Comparison of ENCODE assay signal across 19 cellular contexts in genomic region chr2:56713161-56713676, GRCh38.
DNase-seq lines count a peak whose midpoint lies in the region; ATAC-seq and TF ChIP-seq lines count a peak whose summit lies in the region.
"Had no signal": no experiment of that assay in that cellular context is flagged by ENCODE, and none has a peak within 500 bp of the region (broad histone marks: within the 10 kb centered on the region; RNA-seq: fewer than 3 reads in every experiment).

No MANE protein-coding gene starts in this region.

- CTCF ChIA-PET in A673 (lab: Charles Lee): no interaction called here
- CTCF ChIA-PET in activated CD4-positive, alpha-beta T cell treated with anti-CD3 and anti-CD28 coated beads, Interleukin-2, amount 10 ng/mL, durations not matched to agents 7 days and 5 days (lab: Charles Lee): no interaction called here

- H3K4me3 ChIP-seq in A673 (ENCODE audit: low read depth, low read length, poor library complexity, severe bottlenecking) (no peak overlapping the region), adipocyte (ENCODE audit: low read length) (peak overlapping the region; percentile 54)
- H3K4me3 ChIP-seq: coronary artery, spleen, stomach had no signal

- H3K36me3 ChIP-seq in A673 (ENCODE audit: insufficient read depth, low read length, poor library complexity, severe bottlenecking): no peaks in the 10 kb centered on the region
- H3K36me3 ChIP-seq in adipocyte (ENCODE audit: control insufficient read depth, insufficient read depth, low read length, severe bottlenecking): no peaks in the 10 kb centered on the region
- H3K36me3 ChIP-seq: spleen, stomach had no signal

- H3K4me3 Mint-ChIP-seq in activated CD4-positive, alpha-beta T cell treated with anti-CD3 and anti-CD28 coated beads, Interleukin-2, amount 10 ng/mL, durations not matched to agents 7 days and 5 days: no peak overlapping the region
- H3K4me3 Mint-ChIP-seq: activated naive CD8-positive, alpha-beta T cell treated with anti-CD3 and anti-CD28 coated beads, Interleukin-2, amount 10 ng/mL, durations not matched to agents 7 days and 5 days had no signal

- H3K27ac ChIP-seq in A673 (ENCODE audit: low read depth, low read length, poor library complexity, severe bottlenecking): no peak overlapping the region
- H3K27ac ChIP-seq: coronary artery, spleen, stomach had no signal

- H3K27ac Mint-ChIP-seq in activated CD4-positive, alpha-beta T cell treated with anti-CD3 and anti-CD28 coated beads, Interleukin-2, amount 10 ng/mL, durations not matched to agents 7 days and 5 days: no peak overlapping the region
- H3K27ac Mint-ChIP-seq: activated naive CD8-positive, alpha-beta T cell treated with anti-CD3 and anti-CD28 coated beads, Interleukin-2, amount 10 ng/mL, durations not matched to agents 7 days and 5 days had no signal

- POLR2A ChIA-PET in A673 (lab: Charles Lee; ENCODE audit: low non-redundant PET): interaction anchor here (0.7 kb wide), 1 partner anchor 1790 kb away, joined by 8 read pairs; no protein-coding TSS in a partner anchor
- POLR2A ChIA-PET in activated CD4-positive, alpha-beta T cell treated with anti-CD3 and anti-CD28 coated beads, Interleukin-2, amount 10 ng/mL, durations not matched to agents 7 days and 5 days (lab: Charles Lee): no interaction called here

- no TSS peak for BruUV-seq in A673 (replicated peaks; lab: Mats Ljungman, UMichigan)

- DNase-seq in A673 (ENCODE audit: low spot score): peak; percentile 76
- peak; percentile 84 for DNase-seq in GM04504 (ENCODE audit: low read depth)
- peak; percentile 87 for DNase-seq in adipocyte (ENCODE audit: low read depth)
- DNase-seq in hepatic stellate cell (ENCODE audit: low spot score): peak; percentile 11
- no peak for DNase-seq in activated CD4-positive, alpha-beta T cell treated with anti-CD3 and anti-CD28 coated beads, Interleukin-2, amount 10 ng/mL, durations not matched to agents 7 days and 5 days
- no peak for DNase-seq in GDM1 (lab: John Stamatoyannopoulos, UW)
- DNase-seq in KBM-7: no peak
- DNase-seq: activated CD4-positive, alpha-beta T cell treated with anti-CD3 and anti-CD28 coated beads for 48 hours; activated naive CD8-positive, alpha-beta T cell treated with anti-CD3 and anti-CD28 coated beads, Interleukin-2, amount 10 ng/mL, durations not matched to agents 7 days and 5 days; activated T-cell treated with anti-CD3 and anti-CD28 coated beads, Interleukin-2, amount 50 U/mL, for 1 hour; AML-193; DMS 273 treated with DMSO at 0.1 percent for 48 hours; NCI-H1930; NCI-H774; occipital lobe; spleen; stomach had no signal

- no peaks in the 10 kb centered on the region for H3K4me1 Mint-ChIP-seq in activated CD4-positive, alpha-beta T cell treated with anti-CD3 and anti-CD28 coated beads, Interleukin-2, amount 10 ng/mL, durations not matched to agents 7 days and 5 days
- H3K4me1 Mint-ChIP-seq: activated naive CD8-positive, alpha-beta T cell treated with anti-CD3 and anti-CD28 coated beads, Interleukin-2, amount 10 ng/mL, durations not matched to agents 7 days and 5 days had no signal

- H3K9me3 Mint-ChIP-seq in activated CD4-positive, alpha-beta T cell treated with anti-CD3 and anti-CD28 coated beads, Interleukin-2, amount 10 ng/mL, durations not matched to agents 7 days and 5 days: peaks cover 3% of the 10 kb centered on the region
- H3K9me3 Mint-ChIP-seq: activated naive CD8-positive, alpha-beta T cell treated with anti-CD3 and anti-CD28 coated beads, Interleukin-2, amount 10 ng/mL, durations not matched to agents 7 days and 5 days had no signal

- H3K27me3 Mint-ChIP-seq in activated CD4-positive, alpha-beta T cell treated with anti-CD3 and anti-CD28 coated beads, Interleukin-2, amount 10 ng/mL, durations not matched to agents 7 days and 5 days: no peaks in the 10 kb centered on the region
- H3K27me3 Mint-ChIP-seq: activated naive CD8-positive, alpha-beta T cell treated with anti-CD3 and anti-CD28 coated beads, Interleukin-2, amount 10 ng/mL, durations not matched to agents 7 days and 5 days had no signal

- intact Hi-C loops in A673 (cut with micrococcal nuclease; ENCODE audit: unreplicated experiment): no loop called here

- H3K4me1 ChIP-seq in A673 (ENCODE audit: insufficient read depth, low read length, poor library complexity, severe bottlenecking) (peaks cover 9% of the 10 kb centered on the region), adipocyte (ENCODE audit: control insufficient read depth, insufficient read depth, low read length) (peaks cover 31% of the 10 kb centered on the region)
- H3K4me1 ChIP-seq: spleen, stomach had no signal

- peak overlapping the region; percentile 18 for H3K9ac ChIP-seq in adipocyte (ENCODE audit: low read length)

- H3K9me3 ChIP-seq in A673 (ENCODE audit: low read depth, low read length, poor library complexity, severe bottlenecking) (peaks cover 1% of the 10 kb centered on the region), adipocyte (ENCODE audit: control insufficient read depth, low read length) (no peaks in the 10 kb centered on the region)

- H3K27me3 ChIP-seq in A673 (replicated peaks; ENCODE audit: insufficient read depth, low read depth, low read length, poor library complexity) (no peaks in the 10 kb centered on the region), adipocyte (replicated peaks; ENCODE audit: control insufficient read depth, insufficient read depth, low read length) (no peaks in the 10 kb centered on the region)
- H3K27me3 ChIP-seq: spleen, stomach had no signal

- in situ Hi-C loops in KBM-7 (cut with MboI; ENCODE audit: low pct_unique_long_range_greater_than_20kb, low sequenced_read_pairs): no loop called here

- H3K36me3 Mint-ChIP-seq in activated CD4-positive, alpha-beta T cell treated with anti-CD3 and anti-CD28 coated beads, Interleukin-2, amount 10 ng/mL, durations not matched to agents 7 days and 5 days (ENCODE audit: low read depth): no peaks in the 10 kb centered on the region
- H3K36me3 Mint-ChIP-seq: activated naive CD8-positive, alpha-beta T cell treated with anti-CD3 and anti-CD28 coated beads, Interleukin-2, amount 10 ng/mL, durations not matched to agents 7 days and 5 days had no signal

- ATAC-seq in GM18870 (IDR thresholded peaks at IDR 0.05; ENCODE audit: unreplicated experiment): no peak

- no peak for TF ChIP-seq CTCF in A673 (conservative IDR thresholded peaks at IDR 0.05; ENCODE audit: low read depth, low read length)

Comparison
In these comparisons a context has a peak if more than half of its experiments do, and no peak if none do; other contexts are left out.
1. DNase-seq: peak in A673 (single experiment), GM04504 (single experiment), adipocyte (single experiment) and hepatic stellate cell (single experiment); none in activated CD4-positive, alpha-beta T cell treated with anti-CD3 and anti-CD28 coated beads, Interleukin-2, amount 10 ng/mL, durations not matched to agents 7 days and 5 days (single experiment), GDM1 (single experiment) and KBM-7 (single experiment).